ENCODE assay signal across 8 cellular contexts in genomic region chr2:63853527-63854310, GRCh38. TPM values are rescaled to one million over a fixed set of nuclear protein-coding genes. Genes with fewer than 3 reads are reported as not detected.
DNase-seq lines count a peak whose midpoint lies in the region; ATAC-seq lines count a peak whose summit lies in the region.

No MANE protein-coding gene starts in this region.

- H3K27me3 Mint-ChIP-seq in T-helper 2 cell treated with Interferon-gamma antibody and Interleukin-4, amounts not matched to agents 5 μg/mL and 100 μg/mL, for 36 hours (ENCODE audit: low read depth), result no peaks in the 10 kb centered on the region
- H3K27me3 Mint-ChIP-seq in activated naive CD8-positive, alpha-beta T cell treated with anti-CD3 and anti-CD28 coated beads, Interleukin-2, amount 50 U/mL, for 24 hours, result no peaks in the 10 kb centered on the region
- H3K27me3 Mint-ChIP-seq in immature natural killer cell (ENCODE audit: low read depth in 3 of 3), result no peaks in the 10 kb centered on the region

- peaks cover 75% of the 10 kb centered on the region for H3K4me1 Mint-ChIP-seq in T-helper 2 cell treated with Interferon-gamma antibody and Interleukin-4, amounts not matched to agents 5 μg/mL and 100 μg/mL, for 36 hours (ENCODE audit: low read depth)
- H3K4me1 Mint-ChIP-seq in activated naive CD8-positive, alpha-beta T cell treated with anti-CD3 and anti-CD28 coated beads, Interleukin-2, amount 50 U/mL, for 24 hours, result peaks cover 71% of the 10 kb centered on the region
- H3K4me1 Mint-ChIP-seq in immature natural killer cell, result peaks cover 79 to 92% of the 10 kb centered on the region in 2 donors
- H3K4me1 Mint-ChIP-seq in stimulated activated effector memory CD8-positive, alpha-beta T cell treated with anti-CD3 and anti-CD28 coated beads, Interleukin-12 subunit alpha, Interleukin-12 subunit beta, amount 100 ng/mL, for 72 hours, result peaks cover 53% of the 10 kb centered on the region

- DNase-seq in T-helper 2 cell treated with Interferon-gamma antibody and Interleukin-4, amounts not matched to agents 5 μg/mL and 100 μg/mL, for 36 hours (ENCODE audit: low spot score), result no peak
- DNase-seq in T-helper 2 cell, result no peak
- no peak for DNase-seq in activated naive CD8-positive, alpha-beta T cell treated with anti-CD3 and anti-CD28 coated beads, Interleukin-2, amount 50 U/mL, for 24 hours
- no peak for DNase-seq in immature natural killer cell
- DNase-seq in stimulated activated effector memory CD8-positive, alpha-beta T cell treated with anti-CD3 and anti-CD28 coated beads, Interleukin-12 subunit alpha, Interleukin-12 subunit beta, amount 100 ng/mL, for 72 hours (ENCODE audit: low spot score in 2 of 2), result no peak
- DNase-seq in NCI-H2081 (lab: John Stamatoyannopoulos, UW), result no peak

- H3K27ac Mint-ChIP-seq in T-helper 2 cell treated with Interferon-gamma antibody and Interleukin-4, amounts not matched to agents 5 μg/mL and 100 μg/mL, for 36 hours, result peak overlapping the region; percentile 93
- H3K27ac Mint-ChIP-seq in activated naive CD8-positive, alpha-beta T cell treated with anti-CD3 and anti-CD28 coated beads, Interleukin-2, amount 50 U/mL, for 24 hours, result peak overlapping the region; percentile 47
- H3K27ac Mint-ChIP-seq in immature natural killer cell, result peak overlapping the region; percentile 22 to 91 (median 67)
- H3K27ac Mint-ChIP-seq in stimulated activated effector memory CD8-positive, alpha-beta T cell treated with anti-CD3 and anti-CD28 coated beads, Interleukin-12 subunit alpha, Interleukin-12 subunit beta, amount 100 ng/mL, for 72 hours, result peak overlapping the region; percentile 83

- peaks cover 62% of the 10 kb centered on the region for H3K36me3 Mint-ChIP-seq in T-helper 2 cell treated with Interferon-gamma antibody and Interleukin-4, amounts not matched to agents 5 μg/mL and 100 μg/mL, for 36 hours (ENCODE audit: low read depth)
- H3K36me3 Mint-ChIP-seq in activated naive CD8-positive, alpha-beta T cell treated with anti-CD3 and anti-CD28 coated beads, Interleukin-2, amount 50 U/mL, for 24 hours (ENCODE audit: low read depth), result peaks cover 20% of the 10 kb centered on the region
- peaks cover 0 to 5% (median 0%) of the 10 kb centered on the region in 3 donors for H3K36me3 Mint-ChIP-seq in immature natural killer cell
- H3K36me3 Mint-ChIP-seq in stimulated activated effector memory CD8-positive, alpha-beta T cell treated with anti-CD3 and anti-CD28 coated beads, Interleukin-12 subunit alpha, Interleukin-12 subunit beta, amount 100 ng/mL, for 72 hours, result peaks cover 27% of the 10 kb centered on the region

- H3K4me3 Mint-ChIP-seq in T-helper 2 cell treated with Interferon-gamma antibody and Interleukin-4, amounts not matched to agents 5 μg/mL and 100 μg/mL, for 36 hours, result peak overlapping the region; percentile 76
- H3K4me3 Mint-ChIP-seq in activated naive CD8-positive, alpha-beta T cell treated with anti-CD3 and anti-CD28 coated beads, Interleukin-2, amount 50 U/mL, for 24 hours, result no peak overlapping the region
- H3K4me3 Mint-ChIP-seq in immature natural killer cell, result peak overlapping the region in 1 of 5 donors; percentile 9
- no peak overlapping the region for H3K4me3 Mint-ChIP-seq in stimulated activated effector memory CD8-positive, alpha-beta T cell treated with anti-CD3 and anti-CD28 coated beads, Interleukin-12 subunit alpha, Interleukin-12 subunit beta, amount 100 ng/mL, for 72 hours

- no peak for ATAC-seq in activated naive CD8-positive, alpha-beta T cell treated with anti-CD3 and anti-CD28 coated beads, Interleukin-2, amount 50 U/mL, for 24 hours
- no peak for ATAC-seq in stimulated activated effector memory CD8-positive, alpha-beta T cell treated with anti-CD3 and anti-CD28 coated beads, Interleukin-12 subunit alpha, Interleukin-12 subunit beta, amount 100 ng/mL, for 72 hours
- ATAC-seq in GM19351 (IDR thresholded peaks at IDR 0.05; ENCODE audit: unreplicated experiment) (no peak), GM18498 (IDR thresholded peaks at IDR 0.05; ENCODE audit: unreplicated experiment) (no peak)

- no peaks in the 10 kb centered on the region for H3K9me3 Mint-ChIP-seq in T-helper 2 cell treated with Interferon-gamma antibody and Interleukin-4, amounts not matched to agents 5 μg/mL and 100 μg/mL, for 36 hours
- H3K9me3 Mint-ChIP-seq in activated naive CD8-positive, alpha-beta T cell treated with anti-CD3 and anti-CD28 coated beads, Interleukin-2, amount 50 U/mL, for 24 hours, result no peaks in the 10 kb centered on the region
- no peaks in the 10 kb centered on the region for H3K9me3 Mint-ChIP-seq in immature natural killer cell
- peaks cover 5% of the 10 kb centered on the region for H3K9me3 Mint-ChIP-seq in stimulated activated effector memory CD8-positive, alpha-beta T cell treated with anti-CD3 and anti-CD28 coated beads, Interleukin-12 subunit alpha, Interleukin-12 subunit beta, amount 100 ng/mL, for 72 hours

RNA-seq across cellular contexts. Expression of gene UGP2, which starts 12.0 kb away (rescaled TPM):
- 100 to 1,000 TPM; 132 to 263 (median 151) TPM for polyA plus RNA-seq in immature natural killer cell
